ENCODE assay signal across 16 cellular contexts in the genomic region with DNA sequence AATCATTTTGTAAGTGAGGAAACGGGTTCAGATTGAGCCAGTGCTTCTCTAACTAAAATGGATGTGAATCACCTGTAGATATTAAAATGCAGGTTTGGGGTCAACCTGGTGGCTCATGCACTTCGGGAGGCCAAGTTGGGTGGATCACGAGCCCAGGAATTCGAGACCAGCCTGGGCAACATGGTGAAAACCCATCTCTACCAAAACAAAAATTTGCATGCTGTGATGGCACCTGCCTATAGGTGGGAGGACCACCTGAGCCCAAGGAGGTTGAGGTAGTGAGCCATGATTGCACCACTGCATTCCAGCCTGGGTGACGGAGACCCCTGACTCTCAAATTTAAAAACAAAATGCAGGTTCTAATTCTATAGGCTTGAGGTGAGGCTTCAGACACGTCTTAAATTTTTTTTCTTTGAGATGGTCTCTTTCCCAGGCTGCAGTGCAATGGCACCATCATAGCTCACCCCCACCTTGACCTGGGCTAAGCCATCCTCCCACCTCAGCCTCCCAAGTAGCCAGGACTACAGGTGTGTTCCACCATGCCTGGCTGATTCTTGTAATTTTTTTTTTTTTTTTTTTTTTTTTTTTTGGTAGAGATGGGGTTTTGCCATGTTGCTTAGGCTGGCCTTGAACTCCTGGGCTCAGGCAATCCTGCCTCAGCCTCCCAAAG. TPM values are rescaled to one million over a fixed set of nuclear protein-coding genes. Genes with fewer than 3 reads are reported as not detected.
"Had no signal": no experiment of that assay in that cellular context is flagged by ENCODE, and none has a peak within 500 bp of the region (broad histone marks: within the 10 kb centered on the region; RNA-seq: fewer than 3 reads in every experiment).

No MANE protein-coding gene starts in this region.

- ATAC-seq: activated T-helper 17 cell treated with anti-CD3 and anti-CD28 coated beads, Interleukin-2, amount 50 U/mL, for 72 hours had no signal

- H3K4me1 Mint-ChIP-seq: activated B cell treated with CpG ODN at 0.5 μM for 24 hours had no signal

- H3K27me3 Mint-ChIP-seq: activated B cell treated with CpG ODN at 0.5 μM for 24 hours; activated CD4-positive, alpha-beta T cell treated with anti-CD3 and anti-CD28 coated beads, Interleukin-2, amount 10 ng/mL, durations not matched to agents 24 days and 14 days; activated T-helper 17 cell treated with anti-CD3 and anti-CD28 coated beads, Interleukin-2, amount 50 U/mL, for 72 hours had no signal

- H3K4me3 Mint-ChIP-seq: activated B cell treated with CpG ODN at 0.5 μM for 24 hours; activated CD4-positive, alpha-beta T cell treated with anti-CD3 and anti-CD28 coated beads, Interleukin-2, amount 10 ng/mL, durations not matched to agents 24 days and 14 days; activated T-helper 17 cell treated with anti-CD3 and anti-CD28 coated beads, Interleukin-2, amount 50 U/mL, for 72 hours; nephron had no signal

- H3K9me3 ChIP-seq: transverse colon had no signal

- H3K27ac Mint-ChIP-seq: activated B cell treated with CpG ODN at 0.5 μM for 24 hours; activated CD4-positive, alpha-beta T cell treated with anti-CD3 and anti-CD28 coated beads, Interleukin-2, amount 10 ng/mL, durations not matched to agents 24 days and 14 days; nephron had no signal

- H3K27ac ChIP-seq: transverse colon had no signal

- H3K4me3 ChIP-seq: transverse colon had no signal

- DNase-seq: activated B cell treated with CpG ODN at 0.5 μM for 24 hours; activated CD4-positive, alpha-beta T cell treated with anti-CD3 and anti-CD28 coated beads, Interleukin-2, amount 10 ng/mL, durations not matched to agents 24 days and 14 days; activated naive CD4-positive, alpha-beta T cell treated with Interleukin-2 at 50 U/mL for 16 hours; cortex of kidney; effector CD4-positive, alpha-beta T cell; foreskin melanocyte; mesendoderm; nucleus accumbens; stimulated activated CD4-positive, alpha-beta T cell treated with anti-CD3 and anti-CD28 coated beads, Interleukin-15, amount 100 ng/mL, for 24 hours; stimulated activated CD4-positive, alpha-beta T cell treated with anti-CD3 and anti-CD28 coated beads, Interleukin-4, amount 100 ng/mL, for 1 hour; stimulated activated naive CD4-positive, alpha-beta T cell; substantia nigra; transverse colon had no signal

- H3K27me3 ChIP-seq: transverse colon had no signal

- H3K9me3 Mint-ChIP-seq: activated B cell treated with CpG ODN at 0.5 μM for 24 hours; activated CD4-positive, alpha-beta T cell treated with anti-CD3 and anti-CD28 coated beads, Interleukin-2, amount 10 ng/mL, durations not matched to agents 24 days and 14 days; activated T-helper 17 cell treated with anti-CD3 and anti-CD28 coated beads, Interleukin-2, amount 50 U/mL, for 72 hours; nephron had no signal

RNA-seq across cellular contexts. Expression of a gene that starts 21.1 kb away (rescaled TPM):
- total RNA-seq: activated B cell treated with CpG ODN at 0.5 μM for 24 hours; activated CD8-positive, alpha-beta memory T cell treated with anti-CD3 and anti-CD28 coated beads for 36 hours had no signal
